Comparison of ENCODE assay signal across 20 cellular contexts in the genomic region with DNA sequence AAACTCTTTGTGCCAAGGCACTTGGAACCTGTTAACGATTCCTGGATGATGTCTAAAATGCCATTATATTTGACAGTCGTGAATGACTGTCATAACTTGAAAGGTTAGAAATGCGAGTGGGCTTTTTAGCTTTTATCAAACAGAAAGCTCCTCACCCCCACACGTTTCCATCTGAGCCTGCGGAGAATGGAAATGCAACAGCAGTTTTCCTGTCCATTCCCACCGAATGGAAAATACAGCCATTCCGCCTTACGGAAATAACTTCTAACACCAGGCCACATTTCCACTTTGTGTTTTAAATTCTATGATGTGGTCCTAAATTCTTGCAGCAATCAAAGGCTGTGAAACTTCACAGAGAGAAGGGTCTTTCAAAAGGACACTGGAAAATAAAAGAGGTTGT.
DNase-seq lines count a peak whose midpoint lies in the region; ATAC-seq and TF ChIP-seq lines count a peak whose summit lies in the region.
"Had no signal": no experiment of that assay in that cellular context is flagged by ENCODE, and none has a peak within 500 bp of the region (broad histone marks: within the 10 kb centered on the region; RNA-seq: fewer than 3 reads in every experiment).

No MANE protein-coding gene starts in this region.

- no peak overlapping the region for H2AFZ ChIP-seq in trophoblast cell (ENCODE audit: insufficient read depth, low read length, poor library complexity)

- H3K27ac Mint-ChIP-seq in activated CD8-positive, alpha-beta T cell treated with anti-CD3 and anti-CD28 coated beads for 36 hours, result peak overlapping the region; percentile 93
- H3K27ac Mint-ChIP-seq in activated CD8-positive, alpha-beta T cell treated with anti-CD3 and anti-CD28 coated beads, Interleukin-2, amount 10 ng/mL, durations not matched to agents 7 days and 5 days, result no peak overlapping the region
- H3K27ac Mint-ChIP-seq in activated naive CD4-positive, alpha-beta T cell treated with anti-CD3 and anti-CD28 coated beads, Interleukin-2, amount 50 U/mL, for 72 hours, result peak overlapping the region; percentile 97 to 98

- intact Hi-C loops in activated CD8-positive, alpha-beta T cell treated with anti-CD3 and anti-CD28 coated beads for 36 hours (cut with micrococcal nuclease), result loop anchor here (5.0 kb wide), 2 partner anchors 47 to 82 kb away; a partner anchor contains a TSS

- WGBS in trophoblast cell (ENCODE audit: extremely low coverage, insufficient coverage, insufficient read length), result no CpG with 5 or more reads among the region's 8 CpGs

- peaks cover 72% of the 10 kb centered on the region for H3K4me1 Mint-ChIP-seq in activated CD8-positive, alpha-beta T cell treated with anti-CD3 and anti-CD28 coated beads for 36 hours (ENCODE audit: low read depth)
- H3K4me1 Mint-ChIP-seq in activated CD8-positive, alpha-beta T cell treated with anti-CD3 and anti-CD28 coated beads, Interleukin-2, amount 10 ng/mL, durations not matched to agents 7 days and 5 days (ENCODE audit: low read depth), result peaks cover 52% of the 10 kb centered on the region

- H3K4me3 ChIP-seq in trophoblast cell (ENCODE audit: low read depth, low read length), result no peak overlapping the region
- H3K4me3 ChIP-seq: A549, Peyer's patch had no signal

- no peak for DNase-seq in activated CD8-positive, alpha-beta T cell treated with anti-CD3 and anti-CD28 coated beads for 36 hours
- DNase-seq in activated CD8-positive, alpha-beta T cell treated with anti-CD3 and anti-CD28 coated beads, Interleukin-2, amount 10 ng/mL, durations not matched to agents 7 days and 5 days, result no peak
- DNase-seq in stimulated activated CD4-positive, alpha-beta T cell treated with anti-CD3 and anti-CD28 coated beads, Interleukin-15, amount 100 ng/mL, for 24 hours, result peak; percentile 39
- DNase-seq in stimulated activated CD4-positive, alpha-beta T cell treated with anti-CD3 and anti-CD28 coated beads, Interleukin-4, amount 100 ng/mL, for 1 hour, result no peak
- no peak for DNase-seq in activated naive CD4-positive, alpha-beta T cell treated with anti-CD3 and anti-CD28 coated beads, Interleukin-2, amount 50 U/mL, for 72 hours (ENCODE audit: low spot score in 2 of 2)
- no peak for DNase-seq in trophoblast cell
- no peak for DNase-seq in substantia nigra (lab: John Stamatoyannopoulos, UW)
- DNase-seq: BE2C, COR-L47, DMS79 treated with DMSO at 0.1 percent for 48 hours, Karpas-422, MV-4-11, NCI-H1694, NCI-H2081, NCI-H2171, NCI-H345, NCI-H524 treated with DMSO at 0.1 percent for 48 hours, Peyer's patch had no signal

- no peak overlapping the region for H3K9ac ChIP-seq in trophoblast cell (ENCODE audit: low read length)

- no peaks in the 10 kb centered on the region for H3K9me3 ChIP-seq in trophoblast cell (ENCODE audit: insufficient read depth, low read depth, low read length)
- H3K9me3 ChIP-seq: A549, BE2C, Peyer's patch had no signal

- peaks cover 0 to 14% of the 10 kb centered on the region in 2 experiments for H3K4me1 ChIP-seq in trophoblast cell (ENCODE audit: control insufficient read depth in 1 of 2, insufficient read depth in 2 of 2, low read length in 2 of 2)
- H3K4me1 ChIP-seq: BE2C, Peyer's patch had no signal

- peaks cover 4% of the 10 kb centered on the region for H3K9me3 Mint-ChIP-seq in activated CD8-positive, alpha-beta T cell treated with anti-CD3 and anti-CD28 coated beads for 36 hours
- no peaks in the 10 kb centered on the region for H3K9me3 Mint-ChIP-seq in activated CD8-positive, alpha-beta T cell treated with anti-CD3 and anti-CD28 coated beads, Interleukin-2, amount 10 ng/mL, durations not matched to agents 7 days and 5 days (ENCODE audit: insufficient read depth)
- peaks cover 9 to 12% of the 10 kb centered on the region in 2 donors for H3K9me3 Mint-ChIP-seq in activated naive CD4-positive, alpha-beta T cell treated with anti-CD3 and anti-CD28 coated beads, Interleukin-2, amount 50 U/mL, for 72 hours

- H3K36me3 Mint-ChIP-seq in activated CD8-positive, alpha-beta T cell treated with anti-CD3 and anti-CD28 coated beads for 36 hours (ENCODE audit: low read depth), result peaks cover 19% of the 10 kb centered on the region
- peaks cover 4% of the 10 kb centered on the region for H3K36me3 Mint-ChIP-seq in activated CD8-positive, alpha-beta T cell treated with anti-CD3 and anti-CD28 coated beads, Interleukin-2, amount 10 ng/mL, durations not matched to agents 7 days and 5 days (ENCODE audit: low read depth)
- peaks cover 4 to 33% of the 10 kb centered on the region in 2 donors for H3K36me3 Mint-ChIP-seq in activated naive CD4-positive, alpha-beta T cell treated with anti-CD3 and anti-CD28 coated beads, Interleukin-2, amount 50 U/mL, for 72 hours

- no peak overlapping the region for H4K12ac ChIP-seq in trophoblast cell (ENCODE audit: low read depth, low read length)

- no peak overlapping the region for H3K4ac ChIP-seq in trophoblast cell (ENCODE audit: low read depth, low read length)

- no peaks in the 10 kb centered on the region for H3K36me3 ChIP-seq in trophoblast cell (ENCODE audit: control insufficient read depth in 1 of 2, insufficient read depth in 2 of 2, low read length in 2 of 2)
- H3K36me3 ChIP-seq: BE2C, Peyer's patch had no signal

- H4K91ac ChIP-seq in trophoblast cell (ENCODE audit: low read depth, low read length), result peak overlapping the region; percentile 68

- peaks cover 6% of the 10 kb centered on the region for H3K79me1 ChIP-seq in trophoblast cell (ENCODE audit: low read length)

- no peak overlapping the region for H2AK5ac ChIP-seq in trophoblast cell (ENCODE audit: low read length)

- peak overlapping the region; percentile 15 for H3K4me3 Mint-ChIP-seq in activated CD8-positive, alpha-beta T cell treated with anti-CD3 and anti-CD28 coated beads for 36 hours
- H3K4me3 Mint-ChIP-seq in activated CD8-positive, alpha-beta T cell treated with anti-CD3 and anti-CD28 coated beads, Interleukin-2, amount 10 ng/mL, durations not matched to agents 7 days and 5 days, result no peak overlapping the region

- no peak overlapping the region for H2BK12ac ChIP-seq in trophoblast cell (ENCODE audit: low read length)

- POLR2A ChIA-PET in activated CD8-positive, alpha-beta T cell treated with anti-CD3 and anti-CD28 coated beads for 36 hours (lab: Charles Lee), result interaction anchor here (1.2 kb wide), 1 partner anchor 10 kb away, joined by 6 read pairs; no protein-coding TSS in a partner anchor
- POLR2A ChIA-PET in activated CD8-positive, alpha-beta T cell treated with anti-CD3 and anti-CD28 coated beads, Interleukin-2, amount 10 ng/mL, durations not matched to agents 7 days and 5 days (lab: Charles Lee), result interaction anchor here (1.1 to 1.2 kb wide), 2 partner anchors 13 to 84 kb away, joined by 3 read pairs; a partner anchor contains a TSS

- no peak overlapping the region for H3K4me2 ChIP-seq in trophoblast cell (ENCODE audit: low read length)
- H3K4me2 ChIP-seq: A549 had no signal

- H3K27ac ChIP-seq in trophoblast cell (ENCODE audit: low read depth, low read length), result no peak overlapping the region
- H3K27ac ChIP-seq in substantia nigra (ENCODE audit: low read depth, low read length, poor library complexity, severe bottlenecking), result no peak overlapping the region
- H3K27ac ChIP-seq: A549, Peyer's patch had no signal

- CTCF ChIA-PET in activated CD8-positive, alpha-beta T cell treated with anti-CD3 and anti-CD28 coated beads for 36 hours (lab: Charles Lee), result interaction anchor here (1.2 kb wide), 2 partner anchors 9 to 11 kb away, joined by 4 to 5 read pairs; no protein-coding TSS in a partner anchor
- CTCF ChIA-PET in activated CD8-positive, alpha-beta T cell treated with anti-CD3 and anti-CD28 coated beads, Interleukin-2, amount 10 ng/mL, durations not matched to agents 7 days and 5 days (lab: Charles Lee), result interaction anchor here (0.7 to 0.8 kb wide), 2 partner anchors 9 to 976 kb away, joined by 3 read pairs; no protein-coding TSS in a partner anchor

- H3K23ac ChIP-seq in trophoblast cell (ENCODE audit: low read length), result no peak overlapping the region

- H4K8ac ChIP-seq in trophoblast cell (ENCODE audit: low read depth, low read length), result no peak overlapping the region

- TF ChIP-seq CTCF in activated CD8-positive, alpha-beta T cell treated with anti-CD3 and anti-CD28 coated beads for 36 hours (IDR thresholded peaks at IDR 0.05), result no peak

- H2BK120ac ChIP-seq in trophoblast cell (ENCODE audit: insufficient read depth, low read length, poor library complexity), result no peak overlapping the region

- no peaks in the 10 kb centered on the region for H3K27me3 ChIP-seq in trophoblast cell (ENCODE audit: insufficient read depth, low read length)
- H3K27me3 ChIP-seq: BE2C, Peyer's patch had no signal

- H3K79me2 ChIP-seq in trophoblast cell (ENCODE audit: control insufficient read depth, insufficient read depth, low read length, poor library complexity), result peaks cover 6% of the 10 kb centered on the region

- no peaks in the 10 kb centered on the region for H3K27me3 Mint-ChIP-seq in activated CD8-positive, alpha-beta T cell treated with anti-CD3 and anti-CD28 coated beads for 36 hours
- H3K27me3 Mint-ChIP-seq in activated CD8-positive, alpha-beta T cell treated with anti-CD3 and anti-CD28 coated beads, Interleukin-2, amount 10 ng/mL, durations not matched to agents 7 days and 5 days (ENCODE audit: low read depth), result peaks cover 9% of the 10 kb centered on the region

- no peak overlapping the region for H3K18ac ChIP-seq in trophoblast cell (ENCODE audit: low read length)

- no peak overlapping the region for H3K14ac ChIP-seq in trophoblast cell (ENCODE audit: low read length)

- peak overlapping the region; percentile 32 for H2BK5ac ChIP-seq in trophoblast cell (ENCODE audit: low read depth, low read length, poor library complexity)

- ATAC-seq in activated CD8-positive, alpha-beta T cell treated with anti-CD3 and anti-CD28 coated beads for 36 hours, result no peak
- no peak for ATAC-seq in activated CD8-positive, alpha-beta T cell treated with anti-CD3 and anti-CD28 coated beads, Interleukin-2, amount 10 ng/mL, durations not matched to agents 7 days and 5 days
- no peak for ATAC-seq in activated naive CD4-positive, alpha-beta T cell treated with anti-CD3 and anti-CD28 coated beads, Interleukin-2, amount 50 U/mL, for 72 hours
- ATAC-seq in GM18517 (IDR thresholded peaks at IDR 0.05; ENCODE audit: unreplicated experiment), result no peak
- ATAC-seq: A549 had no signal
